ENCODE assay signal across 35 cellular contexts in the genomic region with DNA sequence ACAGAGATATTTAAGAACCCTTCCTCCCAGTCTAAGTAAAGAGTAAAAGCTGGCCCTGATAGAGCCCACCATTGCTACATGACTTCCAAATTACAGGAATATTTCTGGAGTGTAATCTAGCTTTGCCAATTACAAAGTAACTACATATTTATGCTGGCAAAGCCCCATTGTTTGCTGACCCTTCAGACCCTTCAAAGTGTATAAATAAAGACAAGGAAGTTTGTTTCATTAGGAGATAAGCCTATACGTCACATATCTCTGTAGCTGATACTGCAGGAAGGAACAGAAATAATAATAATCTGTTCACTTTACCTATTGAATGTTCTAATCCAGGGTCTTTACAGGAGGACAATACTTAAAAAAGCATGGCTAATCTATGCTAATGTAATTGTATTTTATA.
DNase-seq lines count a peak whose midpoint lies in the region; ATAC-seq, FAIRE-seq and TF ChIP-seq lines count a peak whose summit lies in the region.
"Had no signal": no experiment of that assay in that cellular context is flagged by ENCODE, and none has a peak within 500 bp of the region (broad histone marks: within the 10 kb centered on the region; RNA-seq: fewer than 3 reads in every experiment).

No MANE protein-coding gene starts in this region.

- no peak overlapping the region for H2AFZ ChIP-seq in endothelial cell of umbilical vein (ENCODE audit: low read depth, low read length)

- H4K20me1 ChIP-seq in endothelial cell of umbilical vein (replicated peaks; ENCODE audit: control insufficient read depth, extremely low read depth, insufficient read depth, low read length): no peaks in the 10 kb centered on the region
- H4K20me1 ChIP-seq: BLaER1; BLaER1 treated with 17β-estradiol and CSF1 and Interleukin-3, amounts not matched to agents 10 nM and 100 nM had no signal

- H3K79me2 ChIP-seq in endothelial cell of umbilical vein (ENCODE audit: control insufficient read depth, insufficient read depth, low read length): no peaks in the 10 kb centered on the region

- DNase-seq in NCI-H2029 (lab: John Stamatoyannopoulos, UW) (peak; percentile 33), NCI-H2029 treated with DMSO at 0.1 percent for 48 hours (lab: John Stamatoyannopoulos, UW) (no peak), endothelial cell of umbilical vein (ENCODE audit: low read depth, low spot score) (peak; percentile 44), pancreas (no peak), HAP-1 (ENCODE audit: low spot score in 2 of 2) (no peak)
- no peak for DNase-seq in stimulated activated naive CD4-positive, alpha-beta T cell (lab: John Stamatoyannopoulos, UW)
- DNase-seq: 8988T; ACHN; AML-193; BE2C; C1 segment of cervical spinal cord; Caco-2; Calu3; CD4-positive, alpha-beta memory T cell; CD4-positive, alpha-beta T cell; CD4-positive, CD25-positive, alpha-beta regulatory T cell; CD8-positive, alpha-beta memory T cell; CD8-positive, alpha-beta T cell; COR-L47; DMS 273 treated with DMSO at 0.1 percent for 48 hours; DMS153; DMS53; DMS79; DMS79 treated with DMSO at 0.1 percent for 48 hours; DND-41; EL had no signal

- no peak for TF ChIP-seq POLR2A in endothelial cell of umbilical vein (IDR thresholded peaks at IDR 0.05; ENCODE audit: low read depth, low read length)

- H3K9me1 ChIP-seq in endothelial cell of umbilical vein (replicated peaks; ENCODE audit: control insufficient read depth, extremely low read depth, insufficient read depth, low read length): no peaks in the 10 kb centered on the region

- dilution Hi-C loops in endothelial cell of umbilical vein (cut with MboI; ENCODE audit: extremely low pct_ligation_motif_present, low sequenced_read_pairs): no loop called here

- no peaks in the 10 kb centered on the region for H3K27me3 ChIP-seq in endothelial cell of umbilical vein (ENCODE audit: control insufficient read depth in 2 of 2, insufficient read depth in 2 of 2, low read length in 2 of 2)
- H3K27me3 ChIP-seq in pancreas: no peaks in the 10 kb centered on the region
- H3K27me3 ChIP-seq in HAP-1 (ENCODE audit: low read depth): peaks cover 32% of the 10 kb centered on the region
- H3K27me3 ChIP-seq: BE2C; BLaER1; BLaER1 treated with 17β-estradiol and CSF1 and Interleukin-3, amounts not matched to agents 10 nM and 100 nM had no signal

- in situ Hi-C loops in HAP-1 (cut with MboI; ENCODE audit: low sequenced_read_pairs): no loop called here

- intact Hi-C loops in endothelial cell of umbilical vein (cut with micrococcal nuclease) (no loop called here), pancreas (cut with DNase I) (no loop called here)

- no peak overlapping the region for H3K9ac ChIP-seq in endothelial cell of umbilical vein (replicated peaks; ENCODE audit: extremely low read depth, insufficient read depth, low read length)
- H3K9ac ChIP-seq: BLaER1; BLaER1 treated with 17β-estradiol and CSF1 and Interleukin-3, amounts not matched to agents 10 nM and 100 nM had no signal

- no peak overlapping the region for H3K27ac ChIP-seq in endothelial cell of umbilical vein (ENCODE audit: insufficient read depth, low read depth, low read length)
- no peak overlapping the region for H3K27ac ChIP-seq in pancreas
- H3K27ac ChIP-seq: 22Rv1; A549; BLaER1; BLaER1 treated with 17β-estradiol and CSF1 and Interleukin-3, amounts not matched to agents 10 nM and 100 nM; C4-2B had no signal

- 15 to 18% methylated on average over 1 of the region's 1 CpG for WGBS in pancreas, 2 donors

- no peak overlapping the region for H3K4me2 ChIP-seq in endothelial cell of umbilical vein (ENCODE audit: insufficient read depth, low read length)
- H3K4me2 ChIP-seq: A549; BLaER1; BLaER1 treated with 17β-estradiol and CSF1 and Interleukin-3, amounts not matched to agents 10 nM and 100 nM had no signal

- POLR2A ChIA-PET in endothelial cell of umbilical vein (lab: Charles Lee): no interaction called here

- H3K4me1 ChIP-seq in endothelial cell of umbilical vein (ENCODE audit: control insufficient read depth, extremely low read depth, insufficient read depth, low read length) (no peaks in the 10 kb centered on the region), pancreas (peaks cover 5 to 10% (median 7%) of the 10 kb centered on the region in 3 donors), HAP-1 (peaks cover 6% of the 10 kb centered on the region)
- H3K4me1 ChIP-seq: A549; BE2C; BLaER1; BLaER1 treated with 17β-estradiol and CSF1 and Interleukin-3, amounts not matched to agents 10 nM and 100 nM; Caco-2 had no signal

- FAIRE-seq in endothelial cell of umbilical vein (lab: Jason Lieb, UNC) (no peak), islet of Langerhans (lab: Jason Lieb, UNC) (peak; percentile 17), pancreas (lab: Jason Lieb, UNC) (no peak)
- FAIRE-seq: A204.1, A549, D721Med had no signal

- no peaks in the 10 kb centered on the region for H3K9me3 ChIP-seq in endothelial cell of umbilical vein (replicated peaks; ENCODE audit: control insufficient read depth, insufficient read depth, low read length)
- H3K9me3 ChIP-seq in pancreas: no peaks in the 10 kb centered on the region
- H3K9me3 ChIP-seq in HAP-1: no peaks in the 10 kb centered on the region
- H3K9me3 ChIP-seq: A549; BE2C; BLaER1; BLaER1 treated with 17β-estradiol and CSF1 and Interleukin-3, amounts not matched to agents 10 nM and 100 nM; Caco-2 had no signal

- CTCF ChIA-PET in endothelial cell of umbilical vein (lab: Charles Lee): interaction anchor here (1.0 kb wide), 1 partner anchor 41 kb away, joined by 3 read pairs; no protein-coding TSS in a partner anchor

- BruUV-seq in endothelial cell of umbilical vein (replicated peaks; lab: Mats Ljungman, UMichigan): no TSS peak

- peak; percentile 58 to 91 (median 78) for ATAC-seq in pancreas
- ATAC-seq in GM19455 (IDR thresholded peaks at IDR 0.05; ENCODE audit: unreplicated experiment): no peak
- ATAC-seq: A549; CD8-positive, alpha-beta T cell had no signal

- H3K4me3 ChIP-seq in endothelial cell of umbilical vein (replicated peaks in 1 of 3; ENCODE audit: insufficient read depth in 1 of 3, low read depth in 1 of 3, low read length in 3 of 3) (no peak overlapping the region), pancreas (no peak overlapping the region), HAP-1 (no peak overlapping the region)
- H3K4me3 ChIP-seq: A549; BLaER1; BLaER1 treated with 17β-estradiol and CSF1 and Interleukin-3, amounts not matched to agents 10 nM and 100 nM had no signal

- TF ChIP-seq CTCF in endothelial cell of umbilical vein (IDR thresholded peaks at IDR 0.05; ENCODE audit: extremely low read depth in 1 of 2, insufficient read depth in 1 of 2, low read depth in 1 of 2, low read length in 2 of 2) (no peak), pancreas (IDR thresholded peaks at IDR 0.05) (no peak)

- H3K36me3 ChIP-seq in endothelial cell of umbilical vein (ENCODE audit: control insufficient read depth in 2 of 2, extremely low read depth in 1 of 2, insufficient read depth in 2 of 2, low read length in 2 of 2) (no peaks in the 10 kb centered on the region), pancreas (no peaks in the 10 kb centered on the region), HAP-1 (replicated peaks) (no peaks in the 10 kb centered on the region)
- H3K36me3 ChIP-seq: BE2C; BLaER1; BLaER1 treated with 17β-estradiol and CSF1 and Interleukin-3, amounts not matched to agents 10 nM and 100 nM had no signal

TF ChIP-seq in endothelial cell of umbilical vein, 7 proteins besides CTCF, POLR2A, EP300 and RAD21:
- TF ChIP-seq EZH2 (IDR thresholded peaks at IDR 0.05; ENCODE audit: borderline replicate concordance, low read depth, low read length, severe bottlenecking) (no peak), POLR2AphosphoS5 (IDR thresholded peaks at IDR 0.05; ENCODE audit: insufficient read depth, low read depth, low read length) (no peak), MYC (IDR thresholded peaks at IDR 0.05; ENCODE audit: low read depth, low read length) (no peak), JUN (IDR thresholded peaks at IDR 0.05; ENCODE audit: borderline replicate concordance, insufficient read depth, insufficient read length, low read depth) (no peak), FOS (IDR thresholded peaks at IDR 0.05; ENCODE audit: borderline replicate concordance, insufficient read depth, low read length) (no peak), GATA2 (IDR thresholded peaks at IDR 0.05; ENCODE audit: insufficient read depth, insufficient read length, low read depth, low read length) (no peak), MAX (IDR thresholded peaks at IDR 0.05; ENCODE audit: insufficient read depth, insufficient read length) (no peak)

Comparison
In these comparisons a context has a peak if more than half of its experiments do, and no peak if none do; other contexts are left out.
1. DNase-seq: peak in NCI-H2029 (single experiment) and endothelial cell of umbilical vein (single experiment); none in NCI-H2029 treated with DMSO at 0.1 percent for 48 hours (single experiment), pancreas (0 of 6), stimulated activated naive CD4-positive, alpha-beta T cell (0 of 6) and HAP-1 (0 of 2).